ENCODE assay signal across 8 cellular contexts in genomic region chr9:72315510-72316287, GRCh38. TPM values are rescaled to one million over a fixed set of nuclear protein-coding genes. Genes with fewer than 3 reads are reported as not detected.
A peak's percentile ranks its signal among the peaks of the same experiment; 100 is the strongest.
DNase-seq lines count a peak whose midpoint lies in the region; ATAC-seq lines count a peak whose summit lies in the region.

No MANE protein-coding gene starts in this region.

- no peak overlapping the region for H3K4me3 Mint-ChIP-seq in CD4-positive, alpha-beta memory T cell

- peak; percentile 76 for DNase-seq in D341Med (ENCODE audit: low spot score)
- peak; percentile 86 for DNase-seq in NCI-H2107 treated with DMSO at 0.1 percent for 48 hours (lab: John Stamatoyannopoulos, UW; ENCODE audit: unreplicated experiment)
- DNase-seq in stimulated activated CD8-positive, alpha-beta memory T cell treated with anti-CD3 and anti-CD28 coated beads, Interleukin-4, amount 100 ng/mL, for 48 hours: no peak
- no peak for DNase-seq in CD4-positive, alpha-beta memory T cell

- H3K9ac ChIP-seq in duodenal mucosa (ENCODE audit: low read depth in 1 of 2, low read length in 2 of 2) (peak overlapping the region; percentile 4 to 29), muscle layer of colon (ENCODE audit: low read length) (no peak overlapping the region)

- intact Hi-C loops in CD4-positive, alpha-beta memory T cell (cut with micrococcal nuclease): no loop called here

- peak overlapping the region in 1 of 7 donors; percentile 12 for H3K27ac Mint-ChIP-seq in CD4-positive, alpha-beta memory T cell

- H3K9me3 ChIP-seq in duodenal mucosa (ENCODE audit: control insufficient read depth in 1 of 2, low read length in 2 of 2): no peaks in the 10 kb centered on the region
- no peaks in the 10 kb centered on the region for H3K9me3 ChIP-seq in muscle layer of colon (ENCODE audit: low read length)
- H3K9me3 ChIP-seq in CD4-positive, alpha-beta memory T cell (ENCODE audit: control insufficient read depth in 1 of 2, low read length in 2 of 2): no peaks in the 10 kb centered on the region

- CTCF ChIA-PET in CD4-positive, alpha-beta memory T cell (lab: Charles Lee; ENCODE audit: partially characterized antibody): interaction anchor here (0.5 to 1.0 kb wide), 2 partner anchors 34 to 59 kb away, joined by 3 read pairs; no protein-coding TSS in a partner anchor

- no peaks in the 10 kb centered on the region for H3K9me3 Mint-ChIP-seq in CD4-positive, alpha-beta memory T cell

- peaks cover 0 to 2% of the 10 kb centered on the region in 2 donors for H3K27me3 Mint-ChIP-seq in CD4-positive, alpha-beta memory T cell

- ATAC-seq in HG03139 (IDR thresholded peaks at IDR 0.05; ENCODE audit: unreplicated experiment) (no peak), HG02759 (IDR thresholded peaks at IDR 0.05; ENCODE audit: unreplicated experiment) (no peak)

- POLR2A ChIA-PET in CD4-positive, alpha-beta memory T cell (lab: Charles Lee; ENCODE audit: partially characterized antibody): no interaction called here

- H3K4me1 ChIP-seq in duodenal mucosa (ENCODE audit: control insufficient read depth in 1 of 2, insufficient read depth in 2 of 2, low read length in 2 of 2) (peaks cover 23 to 31% of the 10 kb centered on the region in 2 donors), muscle layer of colon (ENCODE audit: insufficient read depth, low read length) (peaks cover 36% of the 10 kb centered on the region)
- H3K4me1 ChIP-seq in CD4-positive, alpha-beta memory T cell (ENCODE audit: insufficient read depth, low read length): no peaks in the 10 kb centered on the region

- H3K36me3 Mint-ChIP-seq in CD4-positive, alpha-beta memory T cell: no peaks in the 10 kb centered on the region

- H3K36me3 ChIP-seq in duodenal mucosa (ENCODE audit: control insufficient read depth in 1 of 2, insufficient read depth in 2 of 2, low read length in 2 of 2): no peaks in the 10 kb centered on the region
- H3K36me3 ChIP-seq in muscle layer of colon (ENCODE audit: insufficient read depth, low read length): no peaks in the 10 kb centered on the region
- no peaks in the 10 kb centered on the region for H3K36me3 ChIP-seq in CD4-positive, alpha-beta memory T cell (ENCODE audit: insufficient read depth, low read length)

- H3K4me1 Mint-ChIP-seq in CD4-positive, alpha-beta memory T cell: peaks cover 0 to 1% (median 0%) of the 10 kb centered on the region in 4 donors

- H3K27ac ChIP-seq in duodenal mucosa (ENCODE audit: low read depth, low read length) (peak overlapping the region; percentile 61), muscle layer of colon (ENCODE audit: low read depth, low read length) (peak overlapping the region; percentile 5)
- no peak overlapping the region for H3K27ac ChIP-seq in CD4-positive, alpha-beta memory T cell (ENCODE audit: low read depth, low read length)

- H3K4me3 ChIP-seq in duodenal mucosa (ENCODE audit: low read depth in 1 of 2, low read length in 2 of 2) (peak overlapping the region; percentile 22 to 34), muscle layer of colon (ENCODE audit: low read depth in 1 of 2, low read length in 2 of 2) (peak overlapping the region in 1 of 2 donors; percentile 38)
- no peak overlapping the region for H3K4me3 ChIP-seq in CD4-positive, alpha-beta memory T cell (ENCODE audit: low read length in 2 of 2)

- H3K27me3 ChIP-seq in duodenal mucosa (ENCODE audit: control insufficient read depth in 1 of 2, insufficient read depth in 2 of 2, low read length in 2 of 2) (no peaks in the 10 kb centered on the region), muscle layer of colon (ENCODE audit: control insufficient read depth in 1 of 2, insufficient read depth in 2 of 2, low read length in 2 of 2) (no peaks in the 10 kb centered on the region)
- H3K27me3 ChIP-seq in CD4-positive, alpha-beta memory T cell (ENCODE audit: insufficient read depth, low read length): no peaks in the 10 kb centered on the region

RNA-seq across cellular contexts. Expression of gene ZFAND5, which starts 49.3 kb away (rescaled TPM):
- 100 to 1,000 TPM; 143 to 148 TPM for total RNA-seq in CD4-positive, alpha-beta memory T cell
- polyA plus RNA-seq in CD4-positive, alpha-beta memory T cell: 10 to 100 TPM; 49.3 to 80.4 TPM

Comparison
In these comparisons a context has a peak if more than half of its experiments do, and no peak if none do; other contexts are left out.
1. DNase-seq: peak in D341Med (single experiment) and NCI-H2107 treated with DMSO at 0.1 percent for 48 hours (single experiment); none in stimulated activated CD8-positive, alpha-beta memory T cell treated with anti-CD3 and anti-CD28 coated beads, Interleukin-4, amount 100 ng/mL, for 48 hours (single experiment) and CD4-positive, alpha-beta memory T cell (0 of 5).
2. H3K4me3 ChIP-seq: peak in duodenal mucosa (2 of 2); none in CD4-positive, alpha-beta memory T cell (0 of 2).